Comparison of ENCODE assay signal across 16 cellular contexts in the genomic region with DNA sequence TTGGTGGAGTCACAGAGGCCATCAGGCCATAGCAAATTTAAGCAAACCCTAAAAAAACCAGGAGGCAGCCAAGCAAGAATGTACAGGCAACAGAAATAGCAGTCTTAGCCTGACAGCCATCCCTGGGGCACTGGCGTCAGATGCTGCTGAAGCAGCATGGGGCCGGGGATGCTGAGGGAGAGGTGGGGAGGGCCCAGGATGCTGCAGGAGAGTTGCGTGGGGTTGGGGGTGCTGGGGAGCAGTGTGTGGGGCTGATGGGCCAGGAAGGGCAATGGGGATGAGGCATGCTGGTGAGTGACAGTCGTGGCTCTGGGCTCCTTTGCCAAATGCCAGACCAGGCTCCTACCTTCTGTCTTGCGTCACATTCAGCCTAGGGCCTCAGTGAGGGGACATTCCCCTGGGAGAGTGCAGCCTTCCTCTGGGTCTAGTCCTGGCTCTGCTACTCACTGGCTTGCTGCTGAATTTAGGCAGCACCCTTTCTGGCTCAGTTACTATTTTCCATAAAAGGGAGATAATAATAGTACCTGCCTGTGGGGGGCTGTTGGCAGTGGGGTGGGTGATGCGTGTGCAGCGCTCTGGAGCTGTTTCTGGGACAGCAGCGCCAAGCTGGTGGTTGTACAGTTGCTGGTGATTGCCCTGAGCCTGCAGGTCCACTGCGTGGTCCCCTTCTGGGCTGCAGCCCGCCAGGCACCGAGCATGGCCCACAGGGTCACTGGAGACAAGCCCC.
"Had no signal": no experiment of that assay in that cellular context is flagged by ENCODE, and none has a peak within 500 bp of the region (broad histone marks: within the 10 kb centered on the region; RNA-seq: fewer than 3 reads in every experiment).

No MANE protein-coding gene starts in this region.

- H3K4me3 Mint-ChIP-seq: activated CD4-positive, alpha-beta memory T cell treated with anti-CD3 and anti-CD28 coated beads for 36 hours; activated CD4-positive, alpha-beta T cell treated with anti-CD3 and anti-CD28 coated beads for 36 hours; activated naive CD8-positive, alpha-beta T cell; activated T-helper 1 cell treated with anti-CD3 and anti-CD28 coated beads, Interleukin-12 subunit alpha, Interleukin-12 subunit beta, Interleukin-2, Interleukin-4 antibody, amounts not matched to agents 30 ng/mL and 10 ng/mL and 1 ng/mL, durations not matched to agents 14 hours and 24 hours and 36 hours; nephron; stimulated activated naive CD8-positive, alpha-beta T cell treated with anti-CD3 and anti-CD28 coated beads, Interleukin-15, Interleukin-2, amounts not matched to agents 100 ng/mL and 50 ng/mL, for 24 hours; T-helper 2 cell treated with Interferon-gamma antibody and Interleukin-4, amounts not matched to agents 5 μg/mL and 100 μg/mL, for 36 hours had no signal

- H3K4me3 ChIP-seq: cardiac muscle cell, coronary artery, SK-N-MC, suprapubic skin had no signal

- H3K36me3 ChIP-seq: cardiac muscle cell had no signal

- H3K4me1 Mint-ChIP-seq: activated CD4-positive, alpha-beta T cell treated with anti-CD3 and anti-CD28 coated beads for 36 hours; nephron had no signal

- DNase-seq: activated CD4-positive, alpha-beta memory T cell treated with anti-CD3 and anti-CD28 coated beads for 36 hours; activated CD4-positive, alpha-beta T cell treated with anti-CD3 and anti-CD28 coated beads for 36 hours; activated T-cell treated with anti-CD3 and anti-CD28 coated beads for 4 hours; erythroblast; midbrain; nucleus accumbens; trophoblast cell had no signal

- H3K36me3 Mint-ChIP-seq: activated CD4-positive, alpha-beta memory T cell treated with anti-CD3 and anti-CD28 coated beads for 36 hours; activated naive CD8-positive, alpha-beta T cell had no signal

- H3K27me3 Mint-ChIP-seq: activated CD4-positive, alpha-beta memory T cell treated with anti-CD3 and anti-CD28 coated beads for 36 hours; activated CD4-positive, alpha-beta T cell treated with anti-CD3 and anti-CD28 coated beads for 36 hours; activated naive CD8-positive, alpha-beta T cell; stimulated activated naive CD8-positive, alpha-beta T cell treated with anti-CD3 and anti-CD28 coated beads, Interleukin-15, Interleukin-2, amounts not matched to agents 100 ng/mL and 50 ng/mL, for 24 hours had no signal

- H3K9me3 ChIP-seq: suprapubic skin had no signal

- H3K27ac ChIP-seq: cardiac muscle cell, coronary artery, SK-N-MC, suprapubic skin had no signal

- H3K27ac Mint-ChIP-seq: activated CD4-positive, alpha-beta memory T cell treated with anti-CD3 and anti-CD28 coated beads for 36 hours; activated CD4-positive, alpha-beta T cell treated with anti-CD3 and anti-CD28 coated beads for 36 hours; activated naive CD8-positive, alpha-beta T cell; activated T-helper 1 cell treated with anti-CD3 and anti-CD28 coated beads, Interleukin-12 subunit alpha, Interleukin-12 subunit beta, Interleukin-2, Interleukin-4 antibody, amounts not matched to agents 30 ng/mL and 10 ng/mL and 1 ng/mL, durations not matched to agents 14 hours and 24 hours and 36 hours; nephron; stimulated activated naive CD8-positive, alpha-beta T cell treated with anti-CD3 and anti-CD28 coated beads, Interleukin-15, Interleukin-2, amounts not matched to agents 100 ng/mL and 50 ng/mL, for 24 hours; T-helper 2 cell treated with Interferon-gamma antibody and Interleukin-4, amounts not matched to agents 5 μg/mL and 100 μg/mL, for 36 hours had no signal

- H3K27me3 ChIP-seq: cardiac muscle cell, suprapubic skin had no signal

- ATAC-seq: activated CD4-positive, alpha-beta T cell treated with anti-CD3 and anti-CD28 coated beads for 36 hours had no signal

- H3K9me3 Mint-ChIP-seq: activated CD4-positive, alpha-beta memory T cell treated with anti-CD3 and anti-CD28 coated beads for 36 hours; activated T-helper 1 cell treated with anti-CD3 and anti-CD28 coated beads, Interleukin-12 subunit alpha, Interleukin-12 subunit beta, Interleukin-2, Interleukin-4 antibody, amounts not matched to agents 30 ng/mL and 10 ng/mL and 1 ng/mL, durations not matched to agents 14 hours and 24 hours and 36 hours; nephron; stimulated activated naive CD8-positive, alpha-beta T cell treated with anti-CD3 and anti-CD28 coated beads, Interleukin-15, Interleukin-2, amounts not matched to agents 100 ng/mL and 50 ng/mL, for 24 hours; T-helper 2 cell treated with Interferon-gamma antibody and Interleukin-4, amounts not matched to agents 5 μg/mL and 100 μg/mL, for 36 hours had no signal
